12 cellular contexts compared by ENCODE assay signal in genomic region chr3:42489937-42490227, GRCh38. TPM values are rescaled to one million over a fixed set of nuclear protein-coding genes. Genes with fewer than 3 reads are reported as not detected.
DNase-seq lines count a peak whose midpoint lies in the region; ATAC-seq and TF ChIP-seq lines count a peak whose summit lies in the region.
"Had no signal": no experiment of that assay in that cellular context is flagged by ENCODE, and none has a peak within 500 bp of the region (broad histone marks: within the 10 kb centered on the region; RNA-seq: fewer than 3 reads in every experiment).

No MANE protein-coding gene starts in this region.

- intact Hi-C loops in lower lobe of right lung (cut with DNase I), result no loop called here

- DNase-seq in MM.1S, result no peak
- DNase-seq in lower lobe of right lung, result no peak
- no peak for DNase-seq in amygdala (lab: John Stamatoyannopoulos, UW)
- DNase-seq in NCI-H2196 (lab: John Stamatoyannopoulos, UW; ENCODE audit: unreplicated experiment), result no peak
- DNase-seq in SKM-1 treated with dmso at 0.1 percent for 144 hours (lab: John Stamatoyannopoulos, UW; ENCODE audit: unreplicated experiment), result no peak
- DNase-seq: CD4-positive, alpha-beta memory T cell; T1000 had no signal

- H3F3A ChIP-seq in MM.1S (ENCODE audit: insufficient read depth, low read length), result peaks cover 8% of the 10 kb centered on the region; the same call in 1 of the 2 replicates

- no peaks in the 10 kb centered on the region for H4K20me1 ChIP-seq in MM.1S (ENCODE audit: insufficient read depth, low read length)

- H3K27me3 ChIP-seq in MM.1S (replicated peaks; ENCODE audit: insufficient read depth, low read length) (no peaks in the 10 kb centered on the region), lower lobe of right lung (ENCODE audit: low read depth) (no peaks in the 10 kb centered on the region)

- H3K27ac ChIP-seq in C4-2B (peak overlapping the region; percentile 86), MM.1S (ENCODE audit: low read length) (peak overlapping the region; percentile 89), lower lobe of right lung (peak overlapping the region; percentile 51)

- H3K9me3 ChIP-seq in MM.1S (replicated peaks; ENCODE audit: insufficient read depth, low read length), result no peaks in the 10 kb centered on the region
- H3K9me3 ChIP-seq in lower lobe of right lung, result no peaks in the 10 kb centered on the region

- H3K4me3 ChIP-seq in MM.1S (ENCODE audit: low read length), result no peak overlapping the region
- H3K4me3 ChIP-seq in lower lobe of right lung, result no peak overlapping the region

- TF ChIP-seq CTCF in C4-2B (conservative IDR thresholded peaks at IDR 0.05), result no peak
- no peak for TF ChIP-seq CTCF in MM.1S (IDR thresholded peaks at IDR 0.05; ENCODE audit: low read length)
- no peak for TF ChIP-seq CTCF in lower lobe of right lung (IDR thresholded peaks at IDR 0.05)

- H3K9me2 ChIP-seq in MM.1S (replicated peaks; ENCODE audit: insufficient read depth, low read length), result no peaks in the 10 kb centered on the region

- peak overlapping the region; percentile 58 for H3K4me2 ChIP-seq in MM.1S (ENCODE audit: low read depth, low read length)

- H3K4me1 ChIP-seq in MM.1S (ENCODE audit: low read length) (peaks cover 50% of the 10 kb centered on the region), lower lobe of right lung (peaks cover 12% of the 10 kb centered on the region)

- no peaks in the 10 kb centered on the region for H3K79me2 ChIP-seq in MM.1S (ENCODE audit: low read length)

- ATAC-seq in GM21717 (IDR thresholded peaks at IDR 0.05; ENCODE audit: unreplicated experiment) (peak; percentile 9), lower lobe of right lung (no peak), GM18907 (IDR thresholded peaks at IDR 0.05; ENCODE audit: unreplicated experiment) (no peak)

- H3K9ac ChIP-seq in MM.1S (ENCODE audit: low read length), result peak overlapping the region; percentile 31

- H3K36me3 ChIP-seq in MM.1S (replicated peaks; ENCODE audit: insufficient read depth, low read length) (no peaks in the 10 kb centered on the region; the same call in 1 of the 2 replicates), lower lobe of right lung (no peaks in the 10 kb centered on the region)

- H2AFZ ChIP-seq in MM.1S (ENCODE audit: low read length), result peak overlapping the region; percentile 46

RNA-seq across cellular contexts. Expression of gene VIPR1, which starts 12.6 kb away (rescaled TPM):
- total RNA-seq in lower lobe of right lung, result 212 TPM
- total RNA-seq: HFFc6, osteoblast had no signal
